Comparison of ENCODE assay signal across 8 cellular contexts in genomic region chr22:42581762-42582716, GRCh38. TPM values are rescaled to one million over a fixed set of nuclear protein-coding genes. Genes with fewer than 3 reads are reported as not detected.
DNase-seq lines count a peak whose midpoint lies in the region; ATAC-seq, FAIRE-seq and TF ChIP-seq lines count a peak whose summit lies in the region.

No MANE protein-coding gene starts in this region.

- H3K36me3 ChIP-seq in GM06990 (ENCODE audit: control insufficient read depth, insufficient read depth, low read length), result peaks cover 25% of the 10 kb centered on the region
- H3K36me3 ChIP-seq in HepG2 (replicated peaks in 1 of 2; ENCODE audit: control insufficient read depth in 1 of 2, insufficient read depth in 2 of 2, low read length in 2 of 2), result peaks cover 26 to 55% of the 10 kb centered on the region in 2 experiments

- WGBS in HepG2 (ENCODE audit: low lambda C conversion rate), result 63% methylated on average over 8 of the region's 64 CpGs

- H3K9me3 ChIP-seq in HepG2 (ENCODE audit: low read length), result no peaks in the 10 kb centered on the region

- peak overlapping the region; percentile 85 for H3K9ac ChIP-seq in HepG2 (ENCODE audit: insufficient read depth, low read depth, low read length)

- TF ChIP-seq EP300 in HepG2 (IDR thresholded peaks at IDR 0.05; ENCODE audit: low read depth in 2 of 2, low read length in 2 of 2) (no peak), HepG2 (CRISPR knock-in tag; IDR thresholded peaks at IDR 0.05; ENCODE audit: borderline replicate concordance) (no peak)

- H3K27ac ChIP-seq in HepG2 (ENCODE audit: extremely low read length, insufficient read depth, low read length), result peak overlapping the region; percentile 52

- no peak for TF ChIP-seq CTCF in GM06990 (IDR thresholded peaks at IDR 0.05; ENCODE audit: insufficient read depth, low read length, poor library complexity, severe bottlenecking)
- no peak for TF ChIP-seq CTCF in HepG2 (CRISPR knock-in tag; IDR thresholded peaks at IDR 0.05)

- no peaks in the 10 kb centered on the region for H4K20me1 ChIP-seq in HepG2 (ENCODE audit: insufficient read depth, low read length)

- H3K27me3 ChIP-seq in GM06990 (replicated peaks; ENCODE audit: control insufficient read depth, insufficient read depth, low read length) (no peaks in the 10 kb centered on the region), HepG2 (ENCODE audit: control insufficient read depth in 1 of 2, insufficient read depth in 2 of 2, low read length in 2 of 2) (no peaks in the 10 kb centered on the region)

- H3K9me3 Mint-ChIP-seq in activated CD4-positive, alpha-beta T cell treated with anti-CD3 and anti-CD28 coated beads, Interleukin-2, amount 10 ng/mL, durations not matched to agents 24 days and 14 days, result no peaks in the 10 kb centered on the region
- no peaks in the 10 kb centered on the region for H3K9me3 Mint-ChIP-seq in dendritic cell treated with granulocyte-macrophage colony-stimulating factor and Interleukin-4, amounts not matched to agents 40 ng/mL and 50 ng/mL, for 4 days

- peaks cover 8% of the 10 kb centered on the region for H3K79me2 ChIP-seq in HepG2 (ENCODE audit: insufficient read depth, low read length)

- peaks cover 14% of the 10 kb centered on the region for H3K4me1 Mint-ChIP-seq in activated CD4-positive, alpha-beta T cell treated with anti-CD3 and anti-CD28 coated beads, Interleukin-2, amount 10 ng/mL, durations not matched to agents 24 days and 14 days
- H3K4me1 Mint-ChIP-seq in dendritic cell treated with granulocyte-macrophage colony-stimulating factor and Interleukin-4, amounts not matched to agents 40 ng/mL and 50 ng/mL, for 4 days (ENCODE audit: low read depth), result peaks cover 42% of the 10 kb centered on the region

- ATAC-seq in HG02885 (IDR thresholded peaks at IDR 0.05; ENCODE audit: poor library complexity, unreplicated experiment) (peak; percentile 85), HepG2 (peak; percentile 84)

- CTCF ChIA-PET in HepG2 (lab: Yijun Ruan, JAX; ENCODE audit: low intra/inter-chr PET ratio, low total read pairs), result no interaction called here

- no TSS peak for BruUV-seq in HepG2 (replicated peaks; lab: Mats Ljungman, UMichigan)

- peak overlapping the region; percentile 98 for H3K4me3 Mint-ChIP-seq in activated CD4-positive, alpha-beta T cell treated with anti-CD3 and anti-CD28 coated beads, Interleukin-2, amount 10 ng/mL, durations not matched to agents 24 days and 14 days
- H3K4me3 Mint-ChIP-seq in dendritic cell treated with granulocyte-macrophage colony-stimulating factor and Interleukin-4, amounts not matched to agents 40 ng/mL and 50 ng/mL, for 4 days, result peak overlapping the region; percentile 96

- DNase-seq in GM06990 (ENCODE audit: extremely low read depth, insufficient read length) (peak; percentile 83), NCI-H345 (lab: John Stamatoyannopoulos, UW) (peak; percentile 73), HepG2 (ENCODE audit: low spot score) (peak; percentile 41), OCI-M2 (lab: John Stamatoyannopoulos, UW; ENCODE audit: unreplicated experiment) (no peak)
- peak; percentile 95 for DNase-seq in activated CD4-positive, alpha-beta T cell treated with anti-CD3 and anti-CD28 coated beads, Interleukin-2, amount 10 ng/mL, durations not matched to agents 24 days and 14 days
- peak; percentile 75 for DNase-seq in stimulated activated CD4-positive, alpha-beta T cell treated with anti-CD3 and anti-CD28 coated beads, Interleukin-2, amount 100 ng/mL, for 4 hours (ENCODE audit: low read depth)

- intact Hi-C loops in activated CD4-positive, alpha-beta T cell treated with anti-CD3 and anti-CD28 coated beads, Interleukin-2, amount 10 ng/mL, durations not matched to agents 24 days and 14 days (cut with micrococcal nuclease), result loop anchor here (2.0 kb wide), 1 partner anchor 33 kb away; the partner anchor contains the start of gene POLDIP3
- intact Hi-C loops in dendritic cell treated with granulocyte-macrophage colony-stimulating factor and Interleukin-4, amounts not matched to agents 40 ng/mL and 50 ng/mL, for 4 days (cut with micrococcal nuclease), result no loop called here
- intact Hi-C loops in HepG2 (cut with micrococcal nuclease; ENCODE audit: unreplicated experiment), result no loop called here

- H3K27ac Mint-ChIP-seq in activated CD4-positive, alpha-beta T cell treated with anti-CD3 and anti-CD28 coated beads, Interleukin-2, amount 10 ng/mL, durations not matched to agents 24 days and 14 days, result peak overlapping the region; percentile 87
- peak overlapping the region; percentile 81 for H3K27ac Mint-ChIP-seq in dendritic cell treated with granulocyte-macrophage colony-stimulating factor and Interleukin-4, amounts not matched to agents 40 ng/mL and 50 ng/mL, for 4 days

- peak overlapping the region; percentile 87 for H3K4me2 ChIP-seq in HepG2 (ENCODE audit: low read depth, low read length)

- H2AFZ ChIP-seq in HepG2 (ENCODE audit: low read length), result no peak overlapping the region

- POLR2A ChIA-PET in HepG2 (lab: Yijun Ruan, JAX), result interaction anchor here (0.8 to 2.6 kb wide), 3 partner anchors 13 to 62 kb away, joined by 3 to 12 read pairs (median 8); partner anchors contain the start of gene POLDIP3

- TF ChIP-seq RAD21 in HepG2 (CRISPR knock-in tag; IDR thresholded peaks at IDR 0.05), result peak; percentile 18; the same call in 1 of the 2 replicates

- no peak for FAIRE-seq in HepG2 (lab: Jason Lieb, UNC)

- H3K4me3 ChIP-seq in GM06990 (replicated peaks; ENCODE audit: low read depth, low read length) (peak overlapping the region; percentile 84), HepG2 (replicated peaks in 1 of 3; ENCODE audit: insufficient read depth in 1 of 3, low read depth in 2 of 3, low read length in 3 of 3) (peak overlapping the region; percentile 60 to 83 (median 81); a peak in 5 of 6 replicates)

- peak; percentile 51 to 80; a peak in 3 of 4 replicates for TF ChIP-seq POLR2A in HepG2 (IDR thresholded peaks at IDR 0.05; ENCODE audit: insufficient read depth in 1 of 2, low read depth in 2 of 2, low read length in 2 of 2)

- H3K4me1 ChIP-seq in HepG2 (ENCODE audit: insufficient read depth, low read length), result peaks cover 6% of the 10 kb centered on the region

- peaks cover 52% of the 10 kb centered on the region for H3K36me3 Mint-ChIP-seq in activated CD4-positive, alpha-beta T cell treated with anti-CD3 and anti-CD28 coated beads, Interleukin-2, amount 10 ng/mL, durations not matched to agents 24 days and 14 days (ENCODE audit: low read depth)
- H3K36me3 Mint-ChIP-seq in dendritic cell treated with granulocyte-macrophage colony-stimulating factor and Interleukin-4, amounts not matched to agents 40 ng/mL and 50 ng/mL, for 4 days (ENCODE audit: low read depth), result peaks cover 73% of the 10 kb centered on the region

- no peaks in the 10 kb centered on the region for H3K27me3 Mint-ChIP-seq in activated CD4-positive, alpha-beta T cell treated with anti-CD3 and anti-CD28 coated beads, Interleukin-2, amount 10 ng/mL, durations not matched to agents 24 days and 14 days
- H3K27me3 Mint-ChIP-seq in dendritic cell treated with granulocyte-macrophage colony-stimulating factor and Interleukin-4, amounts not matched to agents 40 ng/mL and 50 ng/mL, for 4 days, result no peaks in the 10 kb centered on the region

- in situ Hi-C loops in HepG2 (cut with HindIII; ENCODE audit: extremely low pct_ligation_motif_present, low pct_unique_long_range_greater_than_20kb), result no loop called here

RNA-seq across cellular contexts. Expression of gene SERHL2, which starts 28.3 kb away (rescaled TPM):
- total RNA-seq in activated CD4-positive, alpha-beta T cell treated with anti-CD3 and anti-CD28 coated beads, Interleukin-2, amount 10 ng/mL, durations not matched to agents 24 days and 14 days, result 2.2 and 2.3 TPM in 2 replicates
- total RNA-seq in HepG2 (2016; rRNA removed; fragmentation: Illumina TruSeq; extraction: Trizol), result 1.0 and 1.6 TPM in 2 replicates
- total RNA-seq in HepG2 (2016; cell fraction: cytosol; rRNA removed; fragmentation: Illumina TruSeq; extraction: Trizol; ENCODE audit: low read depth), result 0.97 TPM in 1 of 2 replicates, not detected in the other
- total RNA-seq in HepG2 (2016; cell fraction: insoluble cytoplasmic fraction; rRNA removed; fragmentation: Illumina TruSeq; extraction: Trizol), result 1.1 and 1.5 TPM in 2 replicates
- total RNA-seq in HepG2 (2016; cell fraction: membrane; rRNA removed; fragmentation: Illumina TruSeq; extraction: Trizol), result 0.40 and 0.59 TPM in 2 replicates
- 1.0 and 1.2 TPM in 2 replicates for total RNA-seq in HepG2 (2016; cell fraction: nucleus; rRNA removed; fragmentation: Illumina TruSeq; extraction: Trizol)
- polyA plus RNA-seq in HepG2 (2011; rRNA removed), result 1.8 and 3.3 TPM in 2 replicates
- polyA plus RNA-seq in HepG2 (2011; cell fraction: cytosol; rRNA removed), result 1.6 and 1.9 TPM in 2 replicates
- 2.1 and 3.0 TPM in 2 replicates for polyA plus RNA-seq in HepG2 (2011; cell fraction: nucleus; rRNA removed)
- 1.1 and 1.9 TPM in 2 replicates for polyA plus RNA-seq in HepG2 (2012)
- polyA plus RNA-seq in HepG2 (2016; cell fraction: cytosol; fragmentation: Illumina TruSeq; extraction: Trizol; ENCODE audit: low read depth), result 0.24 and 0.26 TPM in 2 replicates
- 2.1 and 2.3 TPM in 2 replicates for polyA plus RNA-seq in HepG2 (2016; cell fraction: insoluble cytoplasmic fraction; fragmentation: Illumina TruSeq; extraction: Trizol; ENCODE audit: low read depth)
- polyA plus RNA-seq in HepG2 (2016; cell fraction: membrane; fragmentation: Illumina TruSeq; extraction: Trizol; ENCODE audit: low read depth), result 0.35 and 0.66 TPM in 2 replicates
- 0.92 and 1.8 TPM in 2 replicates for polyA plus RNA-seq in HepG2 (2016; cell fraction: nucleus; fragmentation: Illumina TruSeq; extraction: Trizol; ENCODE audit: insufficient read depth, low read depth)
- polyA minus RNA-seq in HepG2 (2011; rRNA and poly(A)+ RNA removed; ENCODE audit: low replicate concordance), result 0.44 TPM in 1 of 2 replicates, not detected in the other
- not detected in 2 replicates for polyA minus RNA-seq in HepG2 (2011; cell fraction: cytosol; rRNA and poly(A)+ RNA removed)
- 0.99 and 1.3 TPM in 2 replicates for polyA minus RNA-seq in HepG2 (2011; cell fraction: nucleus; rRNA and poly(A)+ RNA removed)

RNA-seq across cellular contexts. Expression of gene POLDIP3, which starts 32.6 kb away (rescaled TPM):
- total RNA-seq in activated CD4-positive, alpha-beta T cell treated with anti-CD3 and anti-CD28 coated beads, Interleukin-2, amount 10 ng/mL, durations not matched to agents 24 days and 14 days, result 75.4 and 85.3 TPM in 2 replicates
- 47.4 and 64.1 TPM in 2 replicates for total RNA-seq in HepG2 (2016; rRNA removed; fragmentation: Illumina TruSeq; extraction: Trizol)
- 6.4 and 8.7 TPM in 2 replicates for total RNA-seq in HepG2 (2016; cell fraction: cytosol; rRNA removed; fragmentation: Illumina TruSeq; extraction: Trizol; ENCODE audit: low read depth)
- total RNA-seq in HepG2 (2016; cell fraction: insoluble cytoplasmic fraction; rRNA removed; fragmentation: Illumina TruSeq; extraction: Trizol), result 45.0 and 57.8 TPM in 2 replicates
- total RNA-seq in HepG2 (2016; cell fraction: membrane; rRNA removed; fragmentation: Illumina TruSeq; extraction: Trizol), result 23.2 TPM in 2 replicates
- 32.4 and 36.4 TPM in 2 replicates for total RNA-seq in HepG2 (2016; cell fraction: nucleus; rRNA removed; fragmentation: Illumina TruSeq; extraction: Trizol)
- 45.8 and 50.1 TPM in 2 replicates for polyA plus RNA-seq in HepG2 (2011; rRNA removed)
- polyA plus RNA-seq in HepG2 (2011; cell fraction: cytosol; rRNA removed), result 28.7 TPM in 2 replicates
- 70.7 and 76.7 TPM in 2 replicates for polyA plus RNA-seq in HepG2 (2011; cell fraction: nucleus; rRNA removed)
- polyA plus RNA-seq in HepG2 (2012), result 62.0 and 63.4 TPM in 2 replicates
- polyA plus RNA-seq in HepG2 (2016; cell fraction: cytosol; fragmentation: Illumina TruSeq; extraction: Trizol; ENCODE audit: low read depth), result 5.1 and 6.4 TPM in 2 replicates
- polyA plus RNA-seq in HepG2 (2016; cell fraction: insoluble cytoplasmic fraction; fragmentation: Illumina TruSeq; extraction: Trizol; ENCODE audit: low read depth), result 59.1 and 66.7 TPM in 2 replicates
- 14.0 and 14.8 TPM in 2 replicates for polyA plus RNA-seq in HepG2 (2016; cell fraction: membrane; fragmentation: Illumina TruSeq; extraction: Trizol; ENCODE audit: low read depth)
- polyA plus RNA-seq in HepG2 (2016; cell fraction: nucleus; fragmentation: Illumina TruSeq; extraction: Trizol; ENCODE audit: insufficient read depth, low read depth), result 53.9 and 54.2 TPM in 2 replicates
- polyA minus RNA-seq in HepG2 (2011; rRNA and poly(A)+ RNA removed; ENCODE audit: low replicate concordance), result 46.1 and 58.4 TPM in 2 replicates
- polyA minus RNA-seq in HepG2 (2011; cell fraction: cytosol; rRNA and poly(A)+ RNA removed), result 29.3 and 32.2 TPM in 2 replicates
- polyA minus RNA-seq in HepG2 (2011; cell fraction: nucleus; rRNA and poly(A)+ RNA removed), result 33.0 and 36.7 TPM in 2 replicates

RNA-seq across cellular contexts. Expression of gene ATP5MGL, which starts 58.4 kb away (rescaled TPM):
- total RNA-seq in activated CD4-positive, alpha-beta T cell treated with anti-CD3 and anti-CD28 coated beads, Interleukin-2, amount 10 ng/mL, durations not matched to agents 24 days and 14 days, result 0.98 and 1.2 TPM in 2 replicates
- total RNA-seq in HepG2 (2016; rRNA removed; fragmentation: Illumina TruSeq; extraction: Trizol), result 0.97 TPM in 1 of 2 replicates, not detected in the other
- 0.35 TPM in 1 of 2 replicates, not detected in the other for total RNA-seq in HepG2 (2016; cell fraction: cytosol; rRNA removed; fragmentation: Illumina TruSeq; extraction: Trizol; ENCODE audit: low read depth)
- 0.58 TPM in 1 of 2 replicates, not detected in the other for total RNA-seq in HepG2 (2016; cell fraction: insoluble cytoplasmic fraction; rRNA removed; fragmentation: Illumina TruSeq; extraction: Trizol)
- total RNA-seq in HepG2 (2016; cell fraction: membrane; rRNA removed; fragmentation: Illumina TruSeq; extraction: Trizol), result not detected in 2 replicates
- total RNA-seq in HepG2 (2016; cell fraction: nucleus; rRNA removed; fragmentation: Illumina TruSeq; extraction: Trizol), result 0.69 and 1.2 TPM in 2 replicates
- polyA plus RNA-seq in HepG2 (2011; rRNA removed), result 0.40 and 0.50 TPM in 2 replicates
- not detected in 2 replicates for polyA plus RNA-seq in HepG2 (2011; cell fraction: cytosol; rRNA removed)
- polyA plus RNA-seq in HepG2 (2011; cell fraction: nucleus; rRNA removed), result 0.40 and 1.1 TPM in 2 replicates
- polyA plus RNA-seq in HepG2 (2012), result 0.21 TPM in 1 of 2 replicates, not detected in the other
- not detected in 2 replicates for polyA plus RNA-seq in HepG2 (2016; cell fraction: cytosol; fragmentation: Illumina TruSeq; extraction: Trizol; ENCODE audit: low read depth)
- not detected in 2 replicates for polyA plus RNA-seq in HepG2 (2016; cell fraction: insoluble cytoplasmic fraction; fragmentation: Illumina TruSeq; extraction: Trizol; ENCODE audit: low read depth)
- not detected in 2 replicates for polyA plus RNA-seq in HepG2 (2016; cell fraction: membrane; fragmentation: Illumina TruSeq; extraction: Trizol; ENCODE audit: low read depth)
- not detected in 2 replicates for polyA plus RNA-seq in HepG2 (2016; cell fraction: nucleus; fragmentation: Illumina TruSeq; extraction: Trizol; ENCODE audit: insufficient read depth, low read depth)
- polyA minus RNA-seq in HepG2 (2011; rRNA and poly(A)+ RNA removed; ENCODE audit: low replicate concordance), result 2.1 and 4.3 TPM in 2 replicates
- polyA minus RNA-seq in HepG2 (2011; cell fraction: cytosol; rRNA and poly(A)+ RNA removed), result not detected in 2 replicates
- 3.9 and 6.5 TPM in 2 replicates for polyA minus RNA-seq in HepG2 (2011; cell fraction: nucleus; rRNA and poly(A)+ RNA removed)
